Comparison of ENCODE assay signal across 20 cellular contexts in genomic region chr1:247113733-247114271, GRCh38.
"Had no signal": no experiment of that assay in that cellular context is flagged by ENCODE, and none has a peak within 500 bp of the region (broad histone marks: within the 10 kb centered on the region; RNA-seq: fewer than 3 reads in every experiment).

No MANE protein-coding gene starts in this region.

- H3K9me3 ChIP-seq: left lung, ovary, SK-N-SH, tibial artery, uterus had no signal

- H3K27me3 ChIP-seq: ovary, uterus had no signal

- H3K36me3 ChIP-seq: left lung, ovary, tibial artery, uterus had no signal

- FAIRE-seq: colon, kidney had no signal

- H3K4me3 ChIP-seq: left lung, ovary, tibial artery, uterus had no signal

- H3K4me1 ChIP-seq: uterus had no signal

- H3K4me3 Mint-ChIP-seq: activated CD4-positive, alpha-beta T cell treated with anti-CD3 and anti-CD28 coated beads for 36 hours; activated CD8-positive, alpha-beta T cell treated with anti-CD3 and anti-CD28 coated beads for 36 hours; activated T-cell treated with anti-CD3 and anti-CD28 coated beads, Interleukin-2, amount 50 U/mL, for 4 hours had no signal

- H3K4me2 ChIP-seq: SK-N-SH had no signal

- ATAC-seq: activated CD4-positive, alpha-beta T cell treated with anti-CD3 and anti-CD28 coated beads for 36 hours; activated CD8-positive, alpha-beta T cell treated with anti-CD3 and anti-CD28 coated beads for 36 hours; activated T-cell treated with anti-CD3 and anti-CD28 coated beads, Interleukin-2, amount 50 U/mL, for 4 hours; sciatic nerve; T-cell; WTC11 had no signal

- H3K36me3 Mint-ChIP-seq: WTC11 had no signal

- H3K9me3 Mint-ChIP-seq: activated T-cell treated with anti-CD3 and anti-CD28 coated beads, Interleukin-2, amount 50 U/mL, for 4 hours; T-cell; WTC11 had no signal

- H3K9ac ChIP-seq: SK-N-SH had no signal

- H3K27ac Mint-ChIP-seq: activated CD4-positive, alpha-beta T cell treated with anti-CD3 and anti-CD28 coated beads for 36 hours; activated CD8-positive, alpha-beta T cell treated with anti-CD3 and anti-CD28 coated beads for 36 hours; T-cell; WTC11 had no signal

- H3K27ac ChIP-seq: left lung, ovary, tibial artery had no signal

- DNase-seq: activated CD4-positive, alpha-beta T cell treated with anti-CD3 and anti-CD28 coated beads for 36 hours; activated CD8-positive, alpha-beta T cell treated with anti-CD3 and anti-CD28 coated beads for 36 hours; activated effector memory CD4-positive, alpha-beta T cell treated with Interleukin-2 at 50 U/mL for 16 hours; activated naive CD4-positive, alpha-beta T cell treated with anti-CD3 and anti-CD28 coated beads, Interleukin-2, amount 50 U/mL, for 16 hours; activated T-cell treated with anti-CD3 and anti-CD28 coated beads, Interleukin-2, amount 50 U/mL, for 4 hours; erythroblast; foreskin melanocyte; left lung; midbrain; stimulated activated CD4-positive, alpha-beta T cell treated with anti-CD3 and anti-CD28 coated beads, Interleukin-4, amount 100 ng/mL, for 4 hours; stimulated activated naive CD4-positive, alpha-beta T cell; T-cell; tibial artery had no signal
